ENCODE assay signal across 10 cellular contexts in the genomic region with DNA sequence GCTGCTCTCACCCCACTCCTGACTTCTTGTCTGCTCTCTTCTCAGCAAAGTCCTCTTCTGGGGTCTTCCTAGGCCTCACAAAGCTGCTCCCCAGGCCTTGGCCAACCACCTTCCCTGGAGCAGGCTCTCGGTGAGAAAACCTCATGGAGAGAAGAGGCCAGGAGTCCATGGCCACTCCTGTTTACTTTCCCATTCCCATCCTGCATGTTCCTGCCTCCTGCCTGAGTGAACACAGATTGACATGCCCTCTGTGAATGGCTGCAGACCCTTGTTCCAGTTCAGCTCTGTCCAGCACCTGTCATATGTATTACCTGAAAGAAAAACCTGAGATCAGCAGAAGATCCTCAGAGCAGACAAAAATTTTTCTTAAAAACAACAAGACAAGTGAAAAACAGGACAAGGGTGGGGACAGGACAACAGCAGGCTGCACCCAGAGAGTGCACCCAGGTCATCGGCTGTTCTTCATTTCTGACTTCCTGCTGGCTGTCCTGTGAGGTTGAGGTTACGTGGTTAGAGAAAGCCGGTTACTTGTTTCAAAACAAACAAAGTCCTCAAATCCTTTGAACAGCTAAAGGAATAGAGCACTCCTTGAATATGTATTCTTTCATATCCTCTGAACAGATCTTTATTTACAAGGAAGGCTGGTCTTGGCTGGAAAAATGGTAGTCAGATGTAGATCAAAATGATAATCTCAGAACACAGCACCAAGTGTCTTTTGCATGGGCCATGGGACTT. TPM values are rescaled to one million over a fixed set of nuclear protein-coding genes. Genes with fewer than 3 reads are reported as not detected.
DNase-seq lines count a peak whose midpoint lies in the region; ATAC-seq, FAIRE-seq and TF ChIP-seq lines count a peak whose summit lies in the region.
"Had no signal": no experiment of that assay in that cellular context is flagged by ENCODE, and none has a peak within 500 bp of the region (broad histone marks: within the 10 kb centered on the region; RNA-seq: fewer than 3 reads in every experiment).

No MANE protein-coding gene starts in this region.

- no peak for TF ChIP-seq CTCF in SK-N-SH (IDR thresholded peaks at IDR 0.05)

- TF ChIP-seq POLR2A in GM12892 (IDR thresholded peaks at IDR 0.05; ENCODE audit: low read depth, low read length) = no peak

- H3K36me3 ChIP-seq in SK-N-SH (replicated peaks in 1 of 2; ENCODE audit: control insufficient read depth in 1 of 2, insufficient read depth in 2 of 2, low read length in 1 of 2) = no peaks in the 10 kb centered on the region

- no peak overlapping the region; the same call in 1 of the 2 replicates for H3K4me2 ChIP-seq in SK-N-SH

- H2AFZ ChIP-seq in SK-N-SH (ENCODE audit: low read depth) = no peak overlapping the region

- H3K9me3 Mint-ChIP-seq in natural killer cell treated with Interleukin-12 subunit alpha and Interleukin-12 subunit beta and Interleukin-15 and Interleukin-18, amount 100 ng/mL, for 72 hours = no peaks in the 10 kb centered on the region

- H3K27ac Mint-ChIP-seq in natural killer cell treated with Interleukin-12 subunit alpha and Interleukin-12 subunit beta and Interleukin-15 and Interleukin-18, amount 100 ng/mL, for 72 hours = peak overlapping the region; percentile 18 to 40

- no peaks in the 10 kb centered on the region for H3K27me3 ChIP-seq in SK-N-SH (ENCODE audit: insufficient read depth)

- 80% methylated on average over 4 of the region's 4 CpGs for WGBS in SK-N-SH (ENCODE audit: low lambda C conversion rate)

- ATAC-seq in SK-N-SH treated with all-trans-retinoic acid at 6 μM for 48 hours = peak; percentile 50
- ATAC-seq in HG03139 (IDR thresholded peaks at IDR 0.05; ENCODE audit: unreplicated experiment) = peak; percentile 71
- peak; percentile 70 to 72 for ATAC-seq in natural killer cell treated with Interleukin-12 subunit alpha and Interleukin-12 subunit beta and Interleukin-15 and Interleukin-18, amount 100 ng/mL, for 72 hours
- no peak for ATAC-seq in GM21737 (IDR thresholded peaks at IDR 0.05; ENCODE audit: unreplicated experiment)

- no peak overlapping the region for H3K27ac ChIP-seq in SK-N-SH (ENCODE audit: low read depth in 2 of 2, low read length in 1 of 2)

- no peak for TF ChIP-seq EP300 in SK-N-SH (IDR thresholded peaks at IDR 0.05; ENCODE audit: borderline replicate concordance in 1 of 2, low read depth in 1 of 2, low read length in 1 of 2)

- no peak for FAIRE-seq in GM12892 (lab: Jason Lieb, UNC)

- no peaks in the 10 kb centered on the region for H3K9me2 ChIP-seq in SK-N-SH

- H3K4me3 ChIP-seq in SK-N-SH (ENCODE audit: low read depth in 2 of 2, low read length in 1 of 2) = no peak overlapping the region

- DNase-seq in SK-N-SH (no peak), activated T-helper 1 cell treated with Interleukin-2 at 50 U/mL for 16 hours (ENCODE audit: low read depth) (peak; percentile 21), NCI-H1092 (lab: John Stamatoyannopoulos, UW) (no peak), GM12892 (ENCODE audit: insufficient read length) (no peak)
- no peak for DNase-seq in natural killer cell treated with Interleukin-12 subunit alpha and Interleukin-12 subunit beta and Interleukin-15 and Interleukin-18, amount 100 ng/mL, for 72 hours (ENCODE audit: low spot score)

- H3F3A ChIP-seq in SK-N-SH (replicated peaks; ENCODE audit: insufficient read depth) = peaks cover 8% of the 10 kb centered on the region

- no peaks in the 10 kb centered on the region for H3K36me3 Mint-ChIP-seq in natural killer cell treated with Interleukin-12 subunit alpha and Interleukin-12 subunit beta and Interleukin-15 and Interleukin-18, amount 100 ng/mL, for 72 hours

- H3K9me3 ChIP-seq in SK-N-SH = no peaks in the 10 kb centered on the region

- no peak overlapping the region for H3K9ac ChIP-seq in SK-N-SH

- POLR2A ChIA-PET in SK-N-SH (lab: Yijun Ruan, JAX) = no interaction called here

- H4K20me1 ChIP-seq in SK-N-SH (ENCODE audit: insufficient read depth) = no peaks in the 10 kb centered on the region

- no peaks in the 10 kb centered on the region; a peak in 2 of 4 replicates for H3K4me1 ChIP-seq in SK-N-SH (ENCODE audit: control insufficient read depth in 1 of 2, insufficient read depth in 2 of 2, low read depth in 1 of 2, low read length in 1 of 2)

- peaks cover 23 to 24% of the 10 kb centered on the region in 2 donors for H3K4me1 Mint-ChIP-seq in natural killer cell treated with Interleukin-12 subunit alpha and Interleukin-12 subunit beta and Interleukin-15 and Interleukin-18, amount 100 ng/mL, for 72 hours (ENCODE audit: low read depth in 2 of 2)

- no peaks in the 10 kb centered on the region for H3K79me2 ChIP-seq in SK-N-SH (ENCODE audit: insufficient read depth)

- H3K4me3 Mint-ChIP-seq in natural killer cell treated with Interleukin-12 subunit alpha and Interleukin-12 subunit beta and Interleukin-15 and Interleukin-18, amount 100 ng/mL, for 72 hours = peak overlapping the region; percentile 23

- no peak for TF ChIP-seq RAD21 in SK-N-SH (IDR thresholded peaks at IDR 0.05; ENCODE audit: low read length)

- CTCF ChIA-PET in SK-N-SH (lab: Yijun Ruan, JAX) = interaction anchor here (1.0 to 2.0 kb wide), 4 partner anchors 12 to 113 kb away, joined by 4 to 8 read pairs (median 5); partner anchors contain the start of gene CBLL1

- no peaks in the 10 kb centered on the region for H3K27me3 Mint-ChIP-seq in natural killer cell treated with Interleukin-12 subunit alpha and Interleukin-12 subunit beta and Interleukin-15 and Interleukin-18, amount 100 ng/mL, for 72 hours

TF ChIP-seq in SK-N-SH treated with all-trans-retinoic acid at 6 μM for 48 hours, 23 proteins besides CTCF, POLR2A, EP300 and RAD21:
- TF ChIP-seq ESRRG (CRISPR knock-in tag; IDR thresholded peaks at IDR 0.05) (no peak), ZNF70 (CRISPR knock-in tag; IDR thresholded peaks at IDR 0.05) (no peak), SNAI2 (CRISPR knock-in tag; IDR thresholded peaks at IDR 0.05) (no peak), CSRNP3 (CRISPR knock-in tag; IDR thresholded peaks at IDR 0.05) (no peak), RARB (CRISPR knock-in tag; IDR thresholded peaks at IDR 0.05) (no peak)

TF ChIP-seq in SK-N-SH, 30 proteins besides CTCF, POLR2A, EP300 and RAD21 (continues in another document):
- TF ChIP-seq NFIC (IDR thresholded peaks at IDR 0.05; ENCODE audit: borderline replicate concordance) (no peak), REST (IDR thresholded peaks at IDR 0.05; ENCODE audit: low read depth, low read length) (no peak), RCOR1 (IDR thresholded peaks at IDR 0.05; ENCODE audit: low read length) (no peak), GATA2 (CRISPR knock-in tag; IDR thresholded peaks at IDR 0.05) (no peak), FOXM1 (IDR thresholded peaks at IDR 0.05; ENCODE audit: low read depth) (no peak), ZBTB33 (IDR thresholded peaks at IDR 0.05; ENCODE audit: borderline replicate concordance, low read depth) (no peak), POLR2AphosphoS5 (IDR thresholded peaks at IDR 0.05; ENCODE audit: low read depth, low read length) (no peak), NRF1 (IDR thresholded peaks at IDR 0.05; ENCODE audit: low read depth, low read length) (no peak)

RNA-seq across cellular contexts. Expression of gene DLD, which starts 34.0 kb away (rescaled TPM):
- 140 and 197 TPM in 2 replicates for polyA plus RNA-seq in SK-N-SH (2012; rRNA removed)
- polyA plus RNA-seq in SK-N-SH (2012; cell fraction: cytosol; rRNA removed) = 221 and 225 TPM in 2 replicates
- 81.0 and 164 TPM in 2 replicates for polyA plus RNA-seq in SK-N-SH (2012; cell fraction: nucleus; rRNA removed)
- total RNA-seq in natural killer cell treated with Interleukin-12 subunit alpha and Interleukin-12 subunit beta and Interleukin-15 and Interleukin-18, amount 100 ng/mL, for 72 hours = 10 to 100 TPM; 67.7 to 85.5 TPM
- polyA plus RNA-seq in GM12892 (2012; ENCODE audit: missing spikeins) = 127 TPM

RNA-seq across cellular contexts. Expression of gene SLC26A3, which starts 54.0 kb away (rescaled TPM):
- polyA plus RNA-seq in SK-N-SH (2012; rRNA removed) = not detected in 2 replicates
- polyA plus RNA-seq in SK-N-SH (2012; cell fraction: cytosol; rRNA removed) = not detected in 2 replicates
- not detected in 2 replicates for polyA plus RNA-seq in SK-N-SH (2012; cell fraction: nucleus; rRNA removed)
- total RNA-seq in natural killer cell treated with Interleukin-12 subunit alpha and Interleukin-12 subunit beta and Interleukin-15 and Interleukin-18, amount 100 ng/mL, for 72 hours = not detected
- not detected for polyA plus RNA-seq in GM12892 (2012; ENCODE audit: missing spikeins)
- total RNA-seq: activated CD8-positive, alpha-beta memory T cell treated with anti-CD3 and anti-CD28 coated beads for 36 hours; pulmonary artery endothelial cell had no signal
